ENCODE assay signal across 8 cellular contexts in the genomic region with DNA sequence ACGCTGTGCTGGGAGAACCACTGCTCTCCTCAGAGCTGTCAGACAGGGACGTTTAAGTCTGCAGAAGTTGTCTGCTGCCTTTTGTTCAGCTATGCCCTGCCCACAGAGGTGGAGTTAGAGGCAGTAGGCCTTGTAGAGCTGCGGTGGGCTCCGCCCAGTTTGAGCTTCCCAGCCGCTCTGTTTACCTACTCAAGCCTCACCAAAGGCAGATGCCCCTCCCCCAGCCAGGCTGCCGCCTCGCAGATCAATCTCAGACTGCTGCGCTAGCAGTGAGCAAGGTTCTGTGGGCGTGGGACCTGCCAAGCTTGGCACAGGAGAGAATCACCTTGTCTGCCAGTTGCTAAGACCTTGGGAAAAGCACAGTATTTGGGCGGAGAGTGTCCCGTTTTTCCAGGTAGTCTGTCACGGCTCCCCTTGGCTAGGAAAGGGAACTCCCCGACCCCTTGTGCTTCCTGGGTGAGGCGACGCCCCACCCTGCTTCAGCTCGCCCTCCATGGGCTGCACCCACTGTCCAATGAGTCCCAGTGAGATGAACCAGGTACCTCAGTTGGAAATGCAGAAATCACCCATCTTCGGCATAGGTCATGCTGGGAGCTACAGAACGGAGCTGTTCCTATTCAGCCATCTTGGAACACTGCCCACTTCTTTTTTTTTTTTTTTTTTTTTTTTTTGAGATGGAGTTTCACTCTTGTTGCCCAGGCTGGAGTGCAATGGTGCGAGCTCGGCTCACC. TPM values are rescaled to one million over a fixed set of nuclear protein-coding genes. Genes with fewer than 3 reads are reported as not detected.
DNase-seq lines count a peak whose midpoint lies in the region; ATAC-seq, FAIRE-seq and TF ChIP-seq lines count a peak whose summit lies in the region.
"Not testable (repeated sequence)": the region's sequence is repeated elsewhere in the genome, so short reads cannot be mapped to it uniquely, and the experiment has no call there.

No MANE protein-coding gene starts in this region.

- not testable (repeated sequence) for H2BK120ac ChIP-seq in H1 (replicated peaks; ENCODE audit: low read depth, low read length)

- not testable (repeated sequence) for H2AFZ ChIP-seq in H1 (ENCODE audit: low read length)

- not testable (repeated sequence) for H4K20me1 ChIP-seq in H1 (replicated peaks in 1 of 2; ENCODE audit: control insufficient read depth in 1 of 2, insufficient read depth in 2 of 2, low read length in 2 of 2)

- CTCF ChIA-PET in A673 (lab: Charles Lee), result not testable (repeated sequence)
- CTCF ChIA-PET in H1 (lab: Charles Lee; ENCODE audit: partially characterized antibody), result interaction anchor here (0.8 to 1.4 kb wide), 5 partner anchors 10 to 42 kb away, joined by 3 to 4 read pairs (median 3); no protein-coding TSS in a partner anchor

- H3K9ac ChIP-seq in H1 (replicated peaks in 1 of 4; ENCODE audit: extremely low read depth in 1 of 4, low read depth in 3 of 4, low read length in 3 of 4), result not testable (repeated sequence)

- H3K23me2 ChIP-seq in H1 (ENCODE audit: low read depth, low read length), result not testable (repeated sequence)

- TF ChIP-seq POLR2A in H1 (IDR thresholded peaks at IDR 0.05; ENCODE audit: control extremely low read depth in 1 of 2, low read depth in 2 of 2, low read length in 2 of 2), result not testable (repeated sequence)

- H2BK20ac ChIP-seq in H1 (ENCODE audit: low read length), result not testable (repeated sequence)

- not testable (repeated sequence) for H3K14ac ChIP-seq in H1 (ENCODE audit: insufficient read length)

- not testable (repeated sequence) for H3K4ac ChIP-seq in H1 (replicated peaks; ENCODE audit: insufficient read length, low read depth, low read length)

- BruUV-seq in A673 (replicated peaks; lab: Mats Ljungman, UMichigan), result not testable (repeated sequence)

- TF ChIP-seq RAD21 in H1 (IDR thresholded peaks at IDR 0.05 in 1 of 2, conservative IDR thresholded peaks at IDR 0.05 in 1 of 2; ENCODE audit: low read depth in 2 of 2, low read length in 2 of 2), result not testable (repeated sequence)

- H2BK15ac ChIP-seq in H1 (ENCODE audit: low read length), result not testable (repeated sequence)

- POLR2A ChIA-PET in A673 (lab: Charles Lee; ENCODE audit: low non-redundant PET) (interaction anchor here (0.5 kb wide), 1 partner anchor 253 kb away, joined by 4 read pairs; no protein-coding TSS in a partner anchor), H1 (lab: Charles Lee; ENCODE audit: partially characterized antibody) (interaction anchor here (0.8 to 1.3 kb wide), 3 partner anchors 14 to 266 kb away, joined by 3 to 4 read pairs (median 3); no protein-coding TSS in a partner anchor)

- peak; percentile 60 for DNase-seq in A673 (ENCODE audit: low spot score)
- DNase-seq in HT-29 (ENCODE audit: low spot score), result peak; percentile 47
- DNase-seq in NCI-H526 (lab: John Stamatoyannopoulos, UW), result peak; percentile 11 to 56
- peak; percentile 29 to 32 for DNase-seq in activated CD4-positive, alpha-beta T cell treated with anti-CD3 and anti-CD28 coated beads for 24 hours (ENCODE audit: low read depth in 2 of 2)
- DNase-seq in activated T-helper 9 cell treated with anti-CD3 and anti-CD28 coated beads, Interleukin-2, amount 50 U/mL, for 16 hours (ENCODE audit: low read depth), result peak; percentile 10
- peak; percentile 68 to 73 for DNase-seq in H1 (ENCODE audit: low read depth in 1 of 2, low spot score in 2 of 2)
- DNase-seq in lung (ENCODE audit: low spot score), result peak; percentile 48
- DNase-seq in stimulated activated CD4-positive, alpha-beta T cell treated with anti-CD3 and anti-CD28 coated beads, Interleukin-15, amount 100 ng/mL, for 48 hours (ENCODE audit: low read depth in 2 of 2), result peak; percentile 40 to 48

- not testable (repeated sequence) for H3K36me3 ChIP-seq in A673 (ENCODE audit: insufficient read depth, low read length, poor library complexity, severe bottlenecking); H1 (ENCODE audit: control insufficient read depth in 2 of 4, insufficient read depth in 4 of 4, low read length in 3 of 4); lung (ENCODE audit: control insufficient read depth in 2 of 2, insufficient read depth in 2 of 2, low read length in 2 of 2)

- not testable (repeated sequence) for H3K79me2 ChIP-seq in H1 (ENCODE audit: control insufficient read depth in 1 of 2, insufficient read depth in 2 of 2, low read length in 2 of 2)

- H3K4me2 ChIP-seq in H1 (ENCODE audit: insufficient read depth in 1 of 2, low read depth in 2 of 2, low read length in 2 of 2), result peak overlapping the region in 1 of 2 experiments; percentile 29; a peak in 1 of 4 replicates

- FAIRE-seq in H1 (lab: Jason Lieb, UNC), result not testable (repeated sequence)

- TF ChIP-seq EP300 in H1 (IDR thresholded peaks at IDR 0.05; ENCODE audit: borderline replicate concordance in 1 of 2, low read depth in 2 of 2, low read length in 2 of 2), result not testable (repeated sequence)

- not testable (repeated sequence) for H4K91ac ChIP-seq in H1 (replicated peaks; ENCODE audit: insufficient read length, low read length)

- not testable (repeated sequence) for H3K56ac ChIP-seq in H1 (replicated peaks; ENCODE audit: insufficient read length, low read depth, low read length)

- not testable (repeated sequence) for H3K9me3 ChIP-seq in A673 (ENCODE audit: low read depth, low read length, poor library complexity, severe bottlenecking); H1 (ENCODE audit: insufficient read depth in 2 of 2, low read depth in 1 of 2, low read length in 1 of 2); lung (ENCODE audit: control insufficient read depth in 2 of 2, insufficient read depth in 1 of 2, low read length in 1 of 2)

- intact Hi-C loops in A673 (cut with micrococcal nuclease; ENCODE audit: unreplicated experiment), result not testable (repeated sequence)

- H3K4me1 ChIP-seq in A673 (ENCODE audit: insufficient read depth, low read length, poor library complexity, severe bottlenecking); H1 (replicated peaks in 1 of 4; ENCODE audit: control insufficient read depth in 3 of 4, insufficient read depth in 4 of 4, low read length in 3 of 4); lung (ENCODE audit: control insufficient read depth in 2 of 2, insufficient read depth in 2 of 2, low read length in 2 of 2): not testable (repeated sequence)

- H2BK5ac ChIP-seq in H1 (ENCODE audit: low read depth, low read length), result not testable (repeated sequence)

- H3K18ac ChIP-seq in H1 (ENCODE audit: extremely low read depth, low read length), result not testable (repeated sequence)

- not testable (repeated sequence) for H4K5ac ChIP-seq in H1 (ENCODE audit: insufficient read length, low read depth, low read length)

- H3K4me3 ChIP-seq in A673 (ENCODE audit: low read depth, low read length, poor library complexity, severe bottlenecking); H1 (ENCODE audit: extremely low read depth in 1 of 4, insufficient read depth in 2 of 4, low read depth in 3 of 4, low read length in 4 of 4); lung: not testable (repeated sequence)

- H2AK5ac ChIP-seq in H1 (ENCODE audit: low read depth, low read length), result not testable (repeated sequence)

- H3K27me3 ChIP-seq in A673 (replicated peaks; ENCODE audit: insufficient read depth, low read depth, low read length, poor library complexity); H1 (replicated peaks in 1 of 4; ENCODE audit: control insufficient read depth in 3 of 4, extremely low read depth in 1 of 4, insufficient read depth in 3 of 4, low read length in 3 of 4); lung (ENCODE audit: control insufficient read depth, insufficient read depth): not testable (repeated sequence)

- H3K23ac ChIP-seq in H1 (ENCODE audit: insufficient read length), result not testable (repeated sequence)

- not testable (repeated sequence) for H4K8ac ChIP-seq in H1 (ENCODE audit: extremely low read depth, insufficient read depth, low read length)

- ATAC-seq in lung (ENCODE audit: insufficient read depth, low FRiP score), result not testable (repeated sequence)

- H3K79me1 ChIP-seq in H1 (ENCODE audit: low read depth, low read length), result not testable (repeated sequence)

- TF ChIP-seq CTCF in A673 (conservative IDR thresholded peaks at IDR 0.05; ENCODE audit: low read depth, low read length); H1 (IDR thresholded peaks at IDR 0.05; ENCODE audit: control extremely low read depth in 1 of 3, insufficient read depth in 1 of 3, low read depth in 1 of 3, low read length in 3 of 3); lung (IDR thresholded peaks at IDR 0.05; ENCODE audit: control extremely low read depth, extremely low read depth): not testable (repeated sequence)

- WGBS in H1 (ENCODE audit: extremely low coverage in 1 of 2, insufficient coverage in 1 of 2, insufficient read length in 1 of 2, insufficient replicate concordance in 2 of 2, low coverage in 1 of 2, low lambda C conversion rate in 2 of 2, missing lambda C conversion rate in 1 of 2), 2 experiments, result 84% methylated on average over 18 of the region's 20 CpGs; no CpG with 5 or more reads in 1 of the 2 experiments
- WGBS in lung, 2 donors, result 79 to 88% methylated on average over 20 of the region's 20 CpGs

- not testable (repeated sequence) for H2BK12ac ChIP-seq in H1 (ENCODE audit: low read depth, low read length)

- not testable (repeated sequence) for H3K27ac ChIP-seq in A673 (ENCODE audit: low read depth, low read length, poor library complexity, severe bottlenecking); lung (ENCODE audit: low read depth in 1 of 2, low read length in 1 of 2)
- H3K27ac ChIP-seq in H1 (ENCODE audit: low read depth, low read length), result peak overlapping the region; percentile 20; the same call in 1 of the 2 replicates

RNA-seq across cellular contexts. Expression of gene ARFGAP2, which starts 57.6 kb away (rescaled TPM):
- total RNA-seq in A673 (2021) (179 and 206 TPM in 2 replicates), lung (100 to 1,000 TPM; 108 to 140 TPM)
- 162 and 181 TPM in 2 replicates for total RNA-seq in HT-29 (2014; rRNA removed; shearing (Covaris generic))
- 50.0 and 50.2 TPM in 2 replicates for total RNA-seq in H1 (2021; fragmentation: NEBNext Ultra II Directional; extraction: Animal tissue kit (Norgen Biotek cat#: 25700))
- polyA plus RNA-seq in H1 (2011; rRNA removed) (64.0 and 107 TPM in 2 replicates), lung (10 to 100 TPM; 51.2 to 80.2 TPM)
- 87.8 TPM for polyA plus RNA-seq in H1 (2011; cell fraction: cytosol; rRNA removed)
- polyA plus RNA-seq in H1 (2011; cell fraction: nucleus; rRNA removed), result 162 TPM
- polyA plus RNA-seq in H1 (2012, experiment 1 of 2), result 56.0 to 96.2 TPM (median 61.7 TPM) in 4 replicates
- polyA plus RNA-seq in H1 (2012, experiment 2 of 2), result 155 TPM
- 39.1 TPM for polyA plus RNA-seq in H1 (2013, experiment 1 of 2)
- polyA plus RNA-seq in H1 (2013, experiment 2 of 2), result 37.9 TPM
- 98.7 and 104 TPM in 2 replicates for polyA minus RNA-seq in H1 (2011; rRNA and poly(A)+ RNA removed)
- 34.2 TPM for polyA minus RNA-seq in H1 (2011; cell fraction: cytosol; rRNA and poly(A)+ RNA removed)
- polyA minus RNA-seq in H1 (2011; cell fraction: nucleus; rRNA and poly(A)+ RNA removed), result 96.4 TPM

Comparison
In these comparisons a context has a peak if more than half of its experiments do, and no peak if none do; other contexts are left out.
1. DNase-seq: peak in every context shown above with its lines; median percentile 70 in H1; 60 in A673; 48 in lung; 47 in HT-29; 44 in stimulated activated CD4-positive, alpha-beta T cell treated with anti-CD3 and anti-CD28 coated beads, Interleukin-15, amount 100 ng/mL, for 48 hours; 34 in NCI-H526; 30 in activated CD4-positive, alpha-beta T cell treated with anti-CD3 and anti-CD28 coated beads for 24 hours; 10 in activated T-helper 9 cell treated with anti-CD3 and anti-CD28 coated beads, Interleukin-2, amount 50 U/mL, for 16 hours.